In genomic region chr1:111227875-111228747, GRCh38 we compare ENCODE assay signal across 8 cellular contexts. TPM values are rescaled to one million over a fixed set of nuclear protein-coding genes. Genes with fewer than 3 reads are reported as not detected.
DNase-seq lines count a peak whose midpoint lies in the region; ATAC-seq and TF ChIP-seq lines count a peak whose summit lies in the region.

No MANE protein-coding gene starts in this region.

- peak overlapping the region; percentile 95 to 96 for H3K27ac Mint-ChIP-seq in T-cell
- H3K27ac Mint-ChIP-seq in WTC11: no peak overlapping the region

- DNase-seq in DND-41 (no peak), T-cell (no peak), fibroblast of the conjunctiva (ENCODE audit: low read depth) (peak; percentile 82), psoas muscle (no peak), WTC11 (ENCODE audit: low spot score) (no peak), GM13976 (ENCODE audit: low spot score) (no peak)
- DNase-seq in activated CD8-positive, alpha-beta memory T cell treated with anti-CD3 and anti-CD28 coated beads, Interleukin-2, amount 50 U/mL, for 48 hours: no peak

- POLR2A ChIA-PET in T-cell (lab: Charles Lee) (interaction anchor here in 1 of 2 donors (1.0 kb wide), 1 partner anchor 12 kb away, joined by 4 read pairs; no protein-coding TSS in a partner anchor), WTC11 (lab: Charles Lee) (no interaction called here)

- peaks cover 2% of the 10 kb centered on the region for H3K36me3 Mint-ChIP-seq in T-cell
- no peaks in the 10 kb centered on the region for H3K36me3 Mint-ChIP-seq in WTC11

- H3K9ac ChIP-seq in DND-41 (ENCODE audit: low read depth, low read length): peak overlapping the region; percentile 66

- H2AFZ ChIP-seq in DND-41 (ENCODE audit: low read depth, low read length): no peak overlapping the region

- peaks cover 61% of the 10 kb centered on the region for H3K79me2 ChIP-seq in DND-41 (ENCODE audit: insufficient read depth, low read length)

- in situ Hi-C loops in GM13976 (cut with MboI; ENCODE audit: low sequenced_read_pairs, unreplicated experiment): loop anchor here (5.0 to 10.0 kb wide), 4 partner anchors 107 to 529 kb away; partner anchors contain the start of genes CD53 and DDX20

- CTCF ChIA-PET in T-cell (lab: Charles Lee): interaction anchor here in 1 of 2 donors (1.1 kb wide), 1 partner anchor 29 kb away, joined by 5 read pairs; no protein-coding TSS in a partner anchor
- CTCF ChIA-PET in WTC11 (lab: Charles Lee): no interaction called here

- H3K27ac ChIP-seq in DND-41 (ENCODE audit: low read length) (peak overlapping the region; percentile 99), psoas muscle (no peak overlapping the region)

- H3K4me1 ChIP-seq in DND-41 (ENCODE audit: insufficient read depth, low read length) (peaks cover 98% of the 10 kb centered on the region), psoas muscle (no peaks in the 10 kb centered on the region)

- H3K27me3 Mint-ChIP-seq in T-cell (no peaks in the 10 kb centered on the region), WTC11 (ENCODE audit: low read depth) (peaks cover 4% of the 10 kb centered on the region)

- no peaks in the 10 kb centered on the region for H4K20me1 ChIP-seq in DND-41 (ENCODE audit: insufficient read depth, low read length)

- H3K9me3 Mint-ChIP-seq in T-cell (no peaks in the 10 kb centered on the region), WTC11 (peaks cover 10% of the 10 kb centered on the region; the same call in 1 of the 2 replicates)

- no peak overlapping the region for H3K4me3 ChIP-seq in DND-41 (ENCODE audit: low read depth in 1 of 2, low read length in 2 of 2)
- no peak overlapping the region for H3K4me3 ChIP-seq in psoas muscle

- no peak for TF ChIP-seq CTCF in DND-41 (IDR thresholded peaks at IDR 0.05; ENCODE audit: borderline replicate concordance, extremely low read depth, low read length, poor library complexity, severe bottlenecking)
- TF ChIP-seq CTCF in psoas muscle (IDR thresholded peaks at IDR 0.05): no peak
- no peak for TF ChIP-seq CTCF in WTC11 (IDR thresholded peaks at IDR 0.05)
- TF ChIP-seq CTCF in GM13976 (IDR thresholded peaks at IDR 0.05; ENCODE audit: borderline replicate concordance, control extremely low read depth, extremely low read depth, insufficient read depth, missing control alignments): no peak

- 34 to 66% (median 35%) methylated on average over 6 of the region's 6 CpGs for WGBS in psoas muscle, 3 donors

- H3K4me1 Mint-ChIP-seq in T-cell (peaks cover 80 to 89% (median 85%) of the 10 kb centered on the region in 3 donors), WTC11 (peaks cover 13% of the 10 kb centered on the region)

- intact Hi-C loops in psoas muscle (cut with DNase I): loop anchor here in 1 of 2 donors (10.0 kb wide), 2 partner anchors 157 to 547 kb away; no protein-coding TSS in a partner anchor

- H3K27me3 ChIP-seq in DND-41 (ENCODE audit: insufficient read depth, low read length, poor library complexity) (no peaks in the 10 kb centered on the region), psoas muscle (ENCODE audit: insufficient read depth in 3 of 3, low read length in 2 of 3) (no peaks in the 10 kb centered on the region)

- H3K4me2 ChIP-seq in DND-41 (ENCODE audit: insufficient read depth, low read length): 0 out of 2 replicates have a peak overlapping the region, but pooled peaks have one; percentile 61

- H3K36me3 ChIP-seq in DND-41 (ENCODE audit: insufficient read depth, low read length): peaks cover 24% of the 10 kb centered on the region
- no peaks in the 10 kb centered on the region for H3K36me3 ChIP-seq in psoas muscle (ENCODE audit: insufficient read depth in 1 of 2, low read depth in 1 of 2)

- H3K4me3 Mint-ChIP-seq in T-cell (peak overlapping the region; percentile 3 to 75 (median 11)), WTC11 (no peak overlapping the region)

- H3K9me3 ChIP-seq in DND-41 (ENCODE audit: insufficient read depth, low read length, severe bottlenecking) (no peaks in the 10 kb centered on the region), psoas muscle (no peaks in the 10 kb centered on the region)

- ATAC-seq in DND-41 (ENCODE audit: insufficient read depth, low read depth): no peak
- no peak for ATAC-seq in T-cell (replicated peaks in 1 of 4)
- peak; percentile 53 to 81 (median 63) for ATAC-seq in psoas muscle
- no peak for ATAC-seq in HG03354 (IDR thresholded peaks at IDR 0.05; ENCODE audit: poor library complexity, severe bottlenecking, unreplicated experiment)
- ATAC-seq in WTC11: no peak

TF ChIP-seq in WTC11, 78 proteins besides CTCF, POLR2A, EP300 and RAD21:
- TF ChIP-seq ESRRA (CRISPR knock-in tag; IDR thresholded peaks at IDR 0.05; ENCODE audit: borderline replicate concordance) (no peak), CREM (CRISPR knock-in tag; IDR thresholded peaks at IDR 0.05) (no peak), IRF1 (CRISPR knock-in tag; IDR thresholded peaks at IDR 0.05) (no peak), ZNF425 (CRISPR knock-in tag; conservative IDR thresholded peaks at IDR 0.05) (no peak), TP53 (CRISPR knock-in tag; IDR thresholded peaks at IDR 0.05) (no peak), ELF4 (CRISPR knock-in tag; IDR thresholded peaks at IDR 0.05; ENCODE audit: low read depth) (no peak)
- TF ChIP-seq, protein P1, sequence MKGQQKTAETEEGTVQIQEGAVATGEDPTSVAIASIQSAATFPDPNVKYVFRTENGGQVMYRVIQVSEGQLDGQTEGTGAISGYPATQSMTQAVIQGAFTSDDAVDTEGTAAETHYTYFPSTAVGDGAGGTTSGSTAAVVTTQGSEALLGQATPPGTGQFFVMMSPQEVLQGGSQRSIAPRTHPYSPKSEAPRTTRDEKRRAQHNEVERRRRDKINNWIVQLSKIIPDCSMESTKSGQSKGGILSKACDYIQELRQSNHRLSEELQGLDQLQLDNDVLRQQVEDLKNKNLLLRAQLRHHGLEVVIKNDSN (CRISPR knock-in tag; IDR thresholded peaks at IDR 0.05): no peak
- TF ChIP-seq, protein P2, sequence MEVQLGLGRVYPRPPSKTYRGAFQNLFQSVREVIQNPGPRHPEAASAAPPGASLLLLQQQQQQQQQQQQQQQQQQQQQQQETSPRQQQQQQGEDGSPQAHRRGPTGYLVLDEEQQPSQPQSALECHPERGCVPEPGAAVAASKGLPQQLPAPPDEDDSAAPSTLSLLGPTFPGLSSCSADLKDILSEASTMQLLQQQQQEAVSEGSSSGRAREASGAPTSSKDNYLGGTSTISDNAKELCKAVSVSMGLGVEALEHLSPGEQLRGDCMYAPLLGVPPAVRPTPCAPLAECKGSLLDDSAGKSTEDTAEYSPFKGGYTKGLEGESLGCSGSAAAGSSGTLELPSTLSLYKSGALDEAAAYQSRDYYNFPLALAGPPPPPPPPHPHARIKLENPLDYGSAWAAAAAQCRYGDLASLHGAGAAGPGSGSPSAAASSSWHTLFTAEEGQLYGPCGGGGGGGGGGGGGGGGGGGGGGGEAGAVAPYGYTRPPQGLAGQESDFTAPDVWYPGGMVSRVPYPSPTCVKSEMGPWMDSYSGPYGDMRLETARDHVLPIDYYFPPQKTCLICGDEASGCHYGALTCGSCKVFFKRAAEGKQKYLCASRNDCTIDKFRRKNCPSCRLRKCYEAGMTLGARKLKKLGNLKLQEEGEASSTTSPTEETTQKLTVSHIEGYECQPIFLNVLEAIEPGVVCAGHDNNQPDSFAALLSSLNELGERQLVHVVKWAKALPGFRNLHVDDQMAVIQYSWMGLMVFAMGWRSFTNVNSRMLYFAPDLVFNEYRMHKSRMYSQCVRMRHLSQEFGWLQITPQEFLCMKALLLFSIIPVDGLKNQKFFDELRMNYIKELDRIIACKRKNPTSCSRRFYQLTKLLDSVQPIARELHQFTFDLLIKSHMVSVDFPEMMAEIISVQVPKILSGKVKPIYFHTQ (CRISPR knock-in tag; IDR thresholded peaks at IDR 0.05): no peak

RNA-seq across cellular contexts. Expression of gene CHI3L2, which starts 0.6 kb away (rescaled TPM):
- total RNA-seq in T-cell (10 to 100 TPM in 4 of 5 donors, 1 to 10 TPM in 1; 3.6 to 28.1 (median 10.9) TPM), psoas muscle (1 to 10 TPM in 1 of 4 donors, under 1 TPM in 3; 0.41 to 2.2 (median 0.61) TPM), WTC11 (2021) (0.41 to 0.61 TPM (median 0.41 TPM) in 3 replicates)
- polyA plus RNA-seq in psoas muscle: under 1 TPM; 0.24 to 0.90 (median 0.25) TPM

RNA-seq across cellular contexts. Expression of gene DENND2D, which starts 27.7 kb away (rescaled TPM):
- total RNA-seq in T-cell: 100 to 1,000 TPM; 128 to 234 (median 222) TPM
- total RNA-seq in psoas muscle: 1 to 10 TPM; 1.2 to 2.1 (median 1.7) TPM
- polyA plus RNA-seq in psoas muscle: under 1 TPM; 0.31 to 0.59 (median 0.51) TPM
- 2.1 to 2.9 TPM (median 2.2 TPM) in 3 replicates for total RNA-seq in WTC11 (2021)

Comparison
In these comparisons a context has a peak if more than half of its experiments do, and no peak if none do; other contexts are left out.
1. ATAC-seq: peak in psoas muscle (4 of 4); none in DND-41 (single experiment), T-cell (0 of 4), HG03354 (single experiment) and WTC11 (single experiment).
2. RNA of gene DENND2D, which starts 27.7 kb away (total RNA-seq): 128 to 234 TPM in T-cell; 2.1 to 2.9 TPM in WTC11 and 1.2 to 2.1 TPM in psoas muscle; every median in the first group is over 10 times any median in the second.